ENCODE assay signal across 8 cellular contexts in genomic region chr10:30784896-30785605, GRCh38.
DNase-seq lines count a peak whose midpoint lies in the region; ATAC-seq and TF ChIP-seq lines count a peak whose summit lies in the region.

No MANE protein-coding gene starts in this region.

- no peak overlapping the region for H3K27ac Mint-ChIP-seq in activated naive CD8-positive, alpha-beta T cell treated with anti-CD3 and anti-CD28 coated beads, Interleukin-2, amount 50 U/mL, for 24 hours

- H3K4me1 Mint-ChIP-seq in activated naive CD8-positive, alpha-beta T cell treated with anti-CD3 and anti-CD28 coated beads, Interleukin-2, amount 50 U/mL, for 24 hours, result peaks cover 26% of the 10 kb centered on the region

- DNase-seq in ACHN (peak; percentile 27), NCI-H748 treated with DMSO at 0.1 percent for 48 hours (lab: John Stamatoyannopoulos, UW) (peak; percentile 11), cardiac septum (ENCODE audit: low spot score) (peak; percentile 85), nucleus accumbens (lab: John Stamatoyannopoulos, UW) (peak; percentile 47 to 92 (median 81))
- DNase-seq in activated naive CD8-positive, alpha-beta T cell treated with anti-CD3 and anti-CD28 coated beads, Interleukin-2, amount 50 U/mL, for 24 hours, result peak; percentile 40

- intact Hi-C loops in cardiac septum (cut with DNase I), result loop anchor here (1.0 to 5.0 kb wide), 8 partner anchors 72 to 1024 kb away; partner anchors contain the start of genes ZEB1 and ZNF438

- in situ Hi-C loops in ACHN (cut with HindIII; ENCODE audit: low pct_ligation_motif_present, low pct_unique_long_range_greater_than_20kb, low sequenced_read_pairs), result no loop called here

- H3K27me3 Mint-ChIP-seq in activated naive CD8-positive, alpha-beta T cell treated with anti-CD3 and anti-CD28 coated beads, Interleukin-2, amount 50 U/mL, for 24 hours, result peaks cover 3% of the 10 kb centered on the region

- peak; percentile 17 for ATAC-seq in activated naive CD8-positive, alpha-beta T cell treated with anti-CD3 and anti-CD28 coated beads, Interleukin-2, amount 50 U/mL, for 24 hours
- ATAC-seq in HG02759 (IDR thresholded peaks at IDR 0.05; ENCODE audit: unreplicated experiment), result no peak
- no peak for ATAC-seq in HG03139 (IDR thresholded peaks at IDR 0.05; ENCODE audit: unreplicated experiment)

- H3K4me3 Mint-ChIP-seq in activated naive CD8-positive, alpha-beta T cell treated with anti-CD3 and anti-CD28 coated beads, Interleukin-2, amount 50 U/mL, for 24 hours, result peak overlapping the region; percentile 76

- no peaks in the 10 kb centered on the region for H3K36me3 Mint-ChIP-seq in activated naive CD8-positive, alpha-beta T cell treated with anti-CD3 and anti-CD28 coated beads, Interleukin-2, amount 50 U/mL, for 24 hours (ENCODE audit: low read depth)

- peak; percentile 23 for TF ChIP-seq POLR2A in GM18526 (IDR thresholded peaks at IDR 0.05; ENCODE audit: extremely low read depth, insufficient read length)

- no peaks in the 10 kb centered on the region for H3K9me3 Mint-ChIP-seq in activated naive CD8-positive, alpha-beta T cell treated with anti-CD3 and anti-CD28 coated beads, Interleukin-2, amount 50 U/mL, for 24 hours

Comparison
In these comparisons a context has a peak if more than half of its experiments do, and no peak if none do; other contexts are left out.
1. DNase-seq: peak in every context shown above with its lines; median percentile 85 in cardiac septum; 81 in nucleus accumbens; 40 in activated naive CD8-positive, alpha-beta T cell treated with anti-CD3 and anti-CD28 coated beads, Interleukin-2, amount 50 U/mL, for 24 hours; 27 in ACHN; 11 in NCI-H748 treated with DMSO at 0.1 percent for 48 hours.